1 cellular context compared by ENCODE assay signal in genomic region chr3:125480656-125481374, GRCh38.
TF ChIP-seq lines count a peak whose summit lies in the region.

No MANE protein-coding gene starts in this region.

TF ChIP-seq in WTC11, 78 proteins besides CTCF, POLR2A, EP300 and RAD21 (continued from another document):
- TF ChIP-seq AFF4 (CRISPR knock-in tag; IDR thresholded peaks at IDR 0.05; ENCODE audit: borderline replicate concordance) = no peak
